Comparison of ENCODE assay signal across 16 cellular contexts in genomic region chr1:16326833-16327404, GRCh38. TPM values are rescaled to one million over a fixed set of nuclear protein-coding genes. Genes with fewer than 3 reads are reported as not detected.
DNase-seq lines count a peak whose midpoint lies in the region; ATAC-seq and TF ChIP-seq lines count a peak whose summit lies in the region.
"Had no signal": no experiment of that assay in that cellular context is flagged by ENCODE, and none has a peak within 500 bp of the region (broad histone marks: within the 10 kb centered on the region; RNA-seq: fewer than 3 reads in every experiment).

No MANE protein-coding gene starts in this region.

- H3K4me3 Mint-ChIP-seq in natural killer cell, result no peak overlapping the region
- no peak overlapping the region for H3K4me3 Mint-ChIP-seq in natural killer cell treated with Interleukin-12 subunit alpha and Interleukin-12 subunit beta and Interleukin-15 and Interleukin-18, amount 100 ng/mL, for 72 hours
- H3K4me3 Mint-ChIP-seq: activated T-helper 1 cell treated with anti-CD3 and anti-CD28 coated beads, Interleukin-12 subunit alpha, Interleukin-12 subunit beta, Interleukin-2, Interleukin-4 antibody, amounts not matched to agents 30 ng/mL and 10 ng/mL and 1 ng/mL, durations not matched to agents 14 hours and 24 hours and 36 hours; central memory CD8-positive, alpha-beta T cell had no signal

- ATAC-seq in natural killer cell, result peak in 2 of 3 donors; percentile 43 to 46
- no peak for ATAC-seq in natural killer cell treated with Interleukin-12 subunit alpha and Interleukin-12 subunit beta and Interleukin-15 and Interleukin-18, amount 100 ng/mL, for 72 hours
- ATAC-seq: sciatic nerve had no signal

- no peak overlapping the region for H3K4me3 ChIP-seq in fibroblast of villous mesenchyme (ENCODE audit: low read depth, low read length)
- H3K4me3 ChIP-seq: left ventricle myocardium inferior, stomach, upper lobe of left lung had no signal

- no peaks in the 10 kb centered on the region for H3K36me3 Mint-ChIP-seq in natural killer cell
- peaks cover 6% of the 10 kb centered on the region for H3K36me3 Mint-ChIP-seq in natural killer cell treated with Interleukin-12 subunit alpha and Interleukin-12 subunit beta and Interleukin-15 and Interleukin-18, amount 100 ng/mL, for 72 hours

- no peaks in the 10 kb centered on the region for H3K27me3 Mint-ChIP-seq in natural killer cell (ENCODE audit: low read depth in 2 of 2)
- no peaks in the 10 kb centered on the region for H3K27me3 Mint-ChIP-seq in natural killer cell treated with Interleukin-12 subunit alpha and Interleukin-12 subunit beta and Interleukin-15 and Interleukin-18, amount 100 ng/mL, for 72 hours
- H3K27me3 Mint-ChIP-seq: central memory CD8-positive, alpha-beta T cell had no signal

- peaks cover 14 to 26% of the 10 kb centered on the region in 2 donors for H3K4me1 Mint-ChIP-seq in natural killer cell
- peaks cover 7 to 12% of the 10 kb centered on the region in 2 donors for H3K4me1 Mint-ChIP-seq in natural killer cell treated with Interleukin-12 subunit alpha and Interleukin-12 subunit beta and Interleukin-15 and Interleukin-18, amount 100 ng/mL, for 72 hours (ENCODE audit: low read depth in 2 of 2)

- intact Hi-C loops in natural killer cell (cut with micrococcal nuclease), result no loop called here

- H3K9me3 Mint-ChIP-seq in natural killer cell, result no peaks in the 10 kb centered on the region
- no peaks in the 10 kb centered on the region for H3K9me3 Mint-ChIP-seq in natural killer cell treated with Interleukin-12 subunit alpha and Interleukin-12 subunit beta and Interleukin-15 and Interleukin-18, amount 100 ng/mL, for 72 hours
- H3K9me3 Mint-ChIP-seq: activated T-helper 1 cell treated with anti-CD3 and anti-CD28 coated beads, Interleukin-12 subunit alpha, Interleukin-12 subunit beta, Interleukin-2, Interleukin-4 antibody, amounts not matched to agents 30 ng/mL and 10 ng/mL and 1 ng/mL, durations not matched to agents 14 hours and 24 hours and 36 hours; central memory CD8-positive, alpha-beta T cell had no signal

- DNase-seq in natural killer cell, result no peak
- no peak for DNase-seq in natural killer cell treated with Interleukin-12 subunit alpha and Interleukin-12 subunit beta and Interleukin-15 and Interleukin-18, amount 100 ng/mL, for 72 hours (ENCODE audit: low spot score)
- DNase-seq in NCI-H524 treated with DMSO at 0.1 percent for 48 hours (lab: John Stamatoyannopoulos, UW), result peak; percentile 83
- peak; percentile 34 for DNase-seq in fibroblast of villous mesenchyme (ENCODE audit: low read depth)
- no peak for DNase-seq in central memory CD4-positive, alpha-beta T cell
- DNase-seq in NCI-H1930 (lab: John Stamatoyannopoulos, UW), result no peak
- DNase-seq in midbrain (lab: John Stamatoyannopoulos, UW), result no peak
- DNase-seq: left ventricle myocardium inferior, NCI-H1417 treated with DMSO at 0.1 percent for 48 hours, occipital lobe, stomach, upper lobe of left lung, WERI-Rb-1 had no signal

- peak overlapping the region; percentile 50 to 80 for H3K27ac Mint-ChIP-seq in natural killer cell
- H3K27ac Mint-ChIP-seq in natural killer cell treated with Interleukin-12 subunit alpha and Interleukin-12 subunit beta and Interleukin-15 and Interleukin-18, amount 100 ng/mL, for 72 hours, result peak overlapping the region in 1 of 2 donors; percentile 36
- H3K27ac Mint-ChIP-seq: activated T-helper 1 cell treated with anti-CD3 and anti-CD28 coated beads, Interleukin-12 subunit alpha, Interleukin-12 subunit beta, Interleukin-2, Interleukin-4 antibody, amounts not matched to agents 30 ng/mL and 10 ng/mL and 1 ng/mL, durations not matched to agents 14 hours and 24 hours and 36 hours had no signal

- TF ChIP-seq CTCF in natural killer cell (IDR thresholded peaks at IDR 0.05), result no peak
- no peak for TF ChIP-seq CTCF in fibroblast of villous mesenchyme (IDR thresholded peaks at IDR 0.05; ENCODE audit: insufficient read depth, low read depth, low read length)

RNA-seq across cellular contexts. Expression of gene FBXO42, which starts 25.4 kb away (rescaled TPM):
- total RNA-seq in natural killer cell, result 10 to 100 TPM; 19.5 to 24.5 (median 24.1) TPM
- 10 to 100 TPM; 27.9 to 34.9 TPM for total RNA-seq in natural killer cell treated with Interleukin-12 subunit alpha and Interleukin-12 subunit beta and Interleukin-15 and Interleukin-18, amount 100 ng/mL, for 72 hours
- total RNA-seq in fibroblast of villous mesenchyme, result 15.1 and 16.0 TPM in 2 replicates

RNA-seq across cellular contexts. Expression of gene SZRD1, which starts 40.1 kb away (rescaled TPM):
- total RNA-seq in natural killer cell (100 to 1,000 TPM; 170 to 187 (median 177) TPM), fibroblast of villous mesenchyme (71.5 and 72.5 TPM in 2 replicates)
- 100 to 1,000 TPM; 232 to 279 TPM for total RNA-seq in natural killer cell treated with Interleukin-12 subunit alpha and Interleukin-12 subunit beta and Interleukin-15 and Interleukin-18, amount 100 ng/mL, for 72 hours

Comparison
In these comparisons a context has a peak if more than half of its experiments do, and no peak if none do; other contexts are left out.
1. ATAC-seq: peak in natural killer cell (2 of 3); none in natural killer cell treated with Interleukin-12 subunit alpha and Interleukin-12 subunit beta and Interleukin-15 and Interleukin-18, amount 100 ng/mL, for 72 hours (0 of 2).
2. DNase-seq: peak in NCI-H524 treated with DMSO at 0.1 percent for 48 hours (single experiment) and fibroblast of villous mesenchyme (single experiment); none in natural killer cell (single experiment), natural killer cell treated with Interleukin-12 subunit alpha and Interleukin-12 subunit beta and Interleukin-15 and Interleukin-18, amount 100 ng/mL, for 72 hours (single experiment), central memory CD4-positive, alpha-beta T cell (single experiment), NCI-H1930 (0 of 2) and midbrain (single experiment).